In genomic region chr5:102809033-102809432, GRCh38 we compare ENCODE assay signal across 23 cellular contexts. TPM values are rescaled to one million over a fixed set of nuclear protein-coding genes. Genes with fewer than 3 reads are reported as not detected.
A peak's percentile ranks its signal among the peaks of the same experiment; 100 is the strongest.
DNase-seq lines count a peak whose midpoint lies in the region; ATAC-seq, FAIRE-seq and TF ChIP-seq lines count a peak whose summit lies in the region.
"Had no signal": no experiment of that assay in that cellular context is flagged by ENCODE, and none has a peak within 500 bp of the region (broad histone marks: within the 10 kb centered on the region; RNA-seq: fewer than 3 reads in every experiment).

No MANE protein-coding gene starts in this region.

- intact Hi-C loops in Right ventricle myocardium superior (cut with DNase I), result no loop called here
- intact Hi-C loops in Right ventricle myocardium inferior (cut with DNase I), result no loop called here
- intact Hi-C loops in left lung (cut with DNase I), result no loop called here
- intact Hi-C loops in tibial artery (cut with DNase I; ENCODE audit: low total_unique reads), result no loop called here

- H3K36me3 Mint-ChIP-seq in astrocyte (ENCODE audit: low read depth, unreplicated experiment), result no peaks in the 10 kb centered on the region

- H3K4me3 Mint-ChIP-seq in astrocyte (ENCODE audit: unreplicated experiment), result no peak overlapping the region
- H3K4me3 Mint-ChIP-seq: activated CD4-positive, alpha-beta T cell treated with anti-CD3 and anti-CD28 coated beads, Interleukin-2, amount 10 ng/mL, durations not matched to agents 24 days and 14 days; GM23338; immature natural killer cell; neural crest cell had no signal

- ATAC-seq in Right ventricle myocardium superior (ENCODE audit: poor library complexity), result peak; percentile 54
- ATAC-seq in Right ventricle myocardium inferior, result no peak
- peak; percentile 94 for ATAC-seq in left lung
- ATAC-seq in GM21619 (IDR thresholded peaks at IDR 0.05; ENCODE audit: unreplicated experiment), result no peak
- ATAC-seq: GM12878, GM23338, K562 had no signal

- no peaks in the 10 kb centered on the region for H3K27me3 ChIP-seq in astrocyte (ENCODE audit: insufficient read depth, low read length)
- no peaks in the 10 kb centered on the region for H3K27me3 ChIP-seq in left lung
- H3K27me3 ChIP-seq in tibial artery, result no peaks in the 10 kb centered on the region
- H3K27me3 ChIP-seq: ascending aorta had no signal

- no peak overlapping the region for H3K27ac ChIP-seq in astrocyte (ENCODE audit: low read depth, low read length)
- H3K27ac ChIP-seq in left lung, result no peak overlapping the region
- peak overlapping the region; percentile 31 to 38 for H3K27ac ChIP-seq in tibial artery
- H3K27ac ChIP-seq: coronary artery, RWPE1 had no signal

- no peak overlapping the region for H3K27ac Mint-ChIP-seq in astrocyte (ENCODE audit: unreplicated experiment)
- H3K27ac Mint-ChIP-seq: activated CD4-positive, alpha-beta T cell treated with anti-CD3 and anti-CD28 coated beads, Interleukin-2, amount 10 ng/mL, durations not matched to agents 24 days and 14 days; GM23338; immature natural killer cell had no signal

- H3K9ac ChIP-seq in astrocyte (ENCODE audit: low read length), result no peak overlapping the region

- no peak overlapping the region for H3K4me2 ChIP-seq in astrocyte (ENCODE audit: low read length)
- H3K4me2 ChIP-seq: GM23338 had no signal

- DNase-seq in Right ventricle myocardium superior (no peak), Right ventricle myocardium inferior (ENCODE audit: missing footprints) (no peak), astrocyte (ENCODE audit: low read depth) (peak; percentile 14), left lung (peak in 1 of 2 donors; percentile 15), tibial artery (no peak), putamen (ENCODE audit: low spot score) (no peak), DMS79 treated with DMSO at 0.1 percent for 48 hours (lab: John Stamatoyannopoulos, UW) (no peak)
- DNase-seq: activated CD4-positive, alpha-beta T cell treated with anti-CD3 and anti-CD28 coated beads, Interleukin-2, amount 10 ng/mL, durations not matched to agents 24 days and 14 days; activated gamma-delta T cell treated with Interleukin-2 at 50 U/mL for 16 hours; COR-L47; GDM1; immature natural killer cell; MV-4-11; stimulated activated CD4-positive, alpha-beta T cell treated with anti-CD3 and anti-CD28 coated beads, Interleukin-1b, Interleukin-23, amount 100 ng/mL, for 48 hours; SW 1271 had no signal

- H2AFZ ChIP-seq in astrocyte (ENCODE audit: low read depth, low read length), result no peak overlapping the region
- H2AFZ ChIP-seq: GM23338 had no signal

- H3K4me1 Mint-ChIP-seq in astrocyte (ENCODE audit: low read depth, unreplicated experiment), result peaks cover 17% of the 10 kb centered on the region

- H3K36me3 ChIP-seq in astrocyte (ENCODE audit: insufficient read depth, low read length), result no peaks in the 10 kb centered on the region
- no peaks in the 10 kb centered on the region for H3K36me3 ChIP-seq in left lung
- no peaks in the 10 kb centered on the region for H3K36me3 ChIP-seq in tibial artery
- H3K36me3 ChIP-seq: ascending aorta had no signal

- H3K9me3 ChIP-seq in astrocyte (ENCODE audit: insufficient read depth, low read depth, low read length) (no peaks in the 10 kb centered on the region), left lung (no peaks in the 10 kb centered on the region), tibial artery (no peaks in the 10 kb centered on the region)
- H3K9me3 ChIP-seq: ascending aorta had no signal

- H3K79me2 ChIP-seq in astrocyte (ENCODE audit: insufficient read depth, low read length), result no peaks in the 10 kb centered on the region

- H3K27me3 Mint-ChIP-seq in astrocyte (ENCODE audit: low read depth, unreplicated experiment), result no peaks in the 10 kb centered on the region
- H3K27me3 Mint-ChIP-seq: activated CD4-positive, alpha-beta T cell treated with anti-CD3 and anti-CD28 coated beads, Interleukin-2, amount 10 ng/mL, durations not matched to agents 24 days and 14 days had no signal

- H3K4me3 ChIP-seq in astrocyte (ENCODE audit: insufficient read depth, low read depth, low read length) (no peak overlapping the region), left lung (no peak overlapping the region), tibial artery (peak overlapping the region in 1 of 2 donors; percentile 3)
- H3K4me3 ChIP-seq: coronary artery, GM12878, GM23338, K562 had no signal

- no peaks in the 10 kb centered on the region for H3K9me3 Mint-ChIP-seq in astrocyte (ENCODE audit: unreplicated experiment)
- H3K9me3 Mint-ChIP-seq: activated CD4-positive, alpha-beta T cell treated with anti-CD3 and anti-CD28 coated beads, Interleukin-2, amount 10 ng/mL, durations not matched to agents 24 days and 14 days; GM23338; immature natural killer cell; neural crest cell had no signal

- H3K4me1 ChIP-seq in astrocyte (ENCODE audit: insufficient read depth, low read length) (peaks cover 7% of the 10 kb centered on the region), left lung (peaks cover 0 to 11% of the 10 kb centered on the region in 2 donors), tibial artery (peaks cover 0 to 56% (median 17%) of the 10 kb centered on the region in 4 donors)

- H4K20me1 ChIP-seq in astrocyte (ENCODE audit: insufficient read depth, low read length), result no peaks in the 10 kb centered on the region

- no peak for FAIRE-seq in astrocyte (lab: Jason Lieb, UNC)
- FAIRE-seq: GM12878, K562 had no signal

- TF ChIP-seq CTCF in astrocyte (IDR thresholded peaks at IDR 0.05; ENCODE audit: insufficient read depth, low read depth, low read length) (no peak), left lung (IDR thresholded peaks at IDR 0.05) (no peak), tibial artery (IDR thresholded peaks at IDR 0.05) (no peak)

RNA-seq across cellular contexts. Expression of gene PAM, which starts 53.9 kb away (rescaled TPM):
- 859 TPM for total RNA-seq in Right ventricle myocardium superior
- total RNA-seq in Right ventricle myocardium inferior, result 959 TPM
- 259 and 301 TPM in 2 replicates for total RNA-seq in astrocyte
- total RNA-seq in left lung, result 100 to 1,000 TPM; 237 to 427 TPM

Comparison
In these comparisons a context has a peak if more than half of its experiments do, and no peak if none do; other contexts are left out.
1. ATAC-seq: peak in Right ventricle myocardium superior (single experiment) and left lung (single experiment); none in Right ventricle myocardium inferior (single experiment) and GM21619 (single experiment).
2. H3K27ac ChIP-seq: peak in tibial artery (2 of 2); none in astrocyte (single experiment) and left lung (0 of 2).